ENCODE assay signal across 4 cellular contexts in genomic region chr9:96918550-96918949, GRCh38. TPM values are rescaled to one million over a fixed set of nuclear protein-coding genes. Genes with fewer than 3 reads are reported as not detected.
"Had no signal": no experiment of that assay in that cellular context is flagged by ENCODE, and none has a peak within 500 bp of the region (broad histone marks: within the 10 kb centered on the region; RNA-seq: fewer than 3 reads in every experiment).

No MANE protein-coding gene starts in this region.

RNA-seq across cellular contexts. Expression of gene NUTM2G, which starts 10.1 kb away (rescaled TPM):
- total RNA-seq: H4, HFFc6, HT1080, IMR-90 had no signal
- polyA plus RNA-seq: IMR-90 had no signal
